ENCODE assay signal across 9 cellular contexts in the genomic region with DNA sequence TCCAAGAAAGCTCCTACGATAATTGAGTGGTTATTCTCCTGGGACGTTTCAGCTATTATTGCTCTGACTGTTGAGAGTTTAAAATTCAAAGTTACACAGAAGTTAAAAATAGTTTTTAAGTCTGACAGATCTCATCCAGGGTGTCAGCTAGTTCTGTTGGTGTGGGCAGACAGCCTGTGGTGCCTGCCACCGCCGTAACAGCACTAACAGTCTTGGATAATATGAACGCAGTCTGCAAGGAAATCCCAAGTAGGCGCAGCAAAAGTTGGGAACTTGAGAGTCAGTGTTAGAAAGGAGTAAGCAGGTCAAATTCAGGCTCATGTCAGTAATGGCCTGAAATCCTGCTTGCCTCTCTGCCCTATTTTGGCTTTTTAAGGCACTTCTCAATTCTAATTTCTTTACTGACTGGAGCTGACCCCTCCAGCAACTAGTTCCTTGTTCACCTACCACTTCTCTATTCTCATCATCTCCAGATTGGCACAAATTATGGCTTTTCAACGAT. TPM values are rescaled to one million over a fixed set of nuclear protein-coding genes. Genes with fewer than 3 reads are reported as not detected.
DNase-seq lines count a peak whose midpoint lies in the region; ATAC-seq and TF ChIP-seq lines count a peak whose summit lies in the region.
"Had no signal": no experiment of that assay in that cellular context is flagged by ENCODE, and none has a peak within 500 bp of the region (broad histone marks: within the 10 kb centered on the region; RNA-seq: fewer than 3 reads in every experiment).

No MANE protein-coding gene starts in this region.

- H4K20me1 ChIP-seq in DOHH2 (ENCODE audit: control insufficient read depth, insufficient read depth, low read depth, low read length), result no peaks in the 10 kb centered on the region
- H4K20me1 ChIP-seq in OCI-LY7 (ENCODE audit: insufficient read depth, low read length), result no peaks in the 10 kb centered on the region

- H3K4me1 ChIP-seq in DOHH2 (ENCODE audit: control insufficient read depth, low read length) (peaks cover 16% of the 10 kb centered on the region), SJSA1 (replicated peaks) (peaks cover 8% of the 10 kb centered on the region; the same call in 1 of the 2 replicates), OCI-LY7 (ENCODE audit: insufficient read depth, low read length, poor library complexity, severe bottlenecking) (peaks cover 7% of the 10 kb centered on the region)

- H3K9me3 ChIP-seq in DOHH2 (ENCODE audit: control insufficient read depth, insufficient read depth, low read length) (no peaks in the 10 kb centered on the region), SJSA1 (replicated peaks) (no peaks in the 10 kb centered on the region), OCI-LY7 (ENCODE audit: low read length) (no peaks in the 10 kb centered on the region)
- H3K9me3 ChIP-seq: adrenal gland had no signal

- CTCF ChIA-PET in OCI-LY7 (lab: Charles Lee; ENCODE audit: unreplicated experiment), result no interaction called here

- no peaks in the 10 kb centered on the region for H3K79me2 ChIP-seq in DOHH2 (ENCODE audit: control insufficient read depth, low read length)
- no peaks in the 10 kb centered on the region for H3K79me2 ChIP-seq in OCI-LY7 (ENCODE audit: insufficient read depth, low read depth, low read length)

- H3K36me3 ChIP-seq in DOHH2 (ENCODE audit: control insufficient read depth, low read length) (no peaks in the 10 kb centered on the region), SJSA1 (peaks cover 7% of the 10 kb centered on the region), OCI-LY7 (ENCODE audit: insufficient read depth, low read length) (no peaks in the 10 kb centered on the region)
- H3K36me3 ChIP-seq: adrenal gland had no signal

- no peaks in the 10 kb centered on the region for H3K9me2 ChIP-seq in DOHH2 (replicated peaks; ENCODE audit: control insufficient read depth, low read length)
- H3K9me2 ChIP-seq in OCI-LY7 (ENCODE audit: insufficient read depth, low read length), result no peaks in the 10 kb centered on the region

- H3K4me3 ChIP-seq in DOHH2 (ENCODE audit: low read length), result peak overlapping the region; percentile 4; the same call in 1 of the 2 replicates
- peak overlapping the region; percentile 74 for H3K4me3 ChIP-seq in SJSA1
- H3K4me3 ChIP-seq in fibroblast of the aortic adventitia (ENCODE audit: low read depth, low read length), result peak overlapping the region; percentile 95
- H3K4me3 ChIP-seq in OCI-LY7 (ENCODE audit: low read depth, low read length, poor library complexity, severe bottlenecking), result no peak overlapping the region

- TF ChIP-seq CTCF in DOHH2 (IDR thresholded peaks at IDR 0.05; ENCODE audit: low read depth, low read length, poor library complexity, severe bottlenecking), result no peak
- no peak for TF ChIP-seq CTCF in fibroblast of the aortic adventitia (IDR thresholded peaks at IDR 0.05; ENCODE audit: insufficient read depth, low read length)
- no peak for TF ChIP-seq CTCF in OCI-LY7 (conservative IDR thresholded peaks at IDR 0.05; ENCODE audit: low read length)

- H2AFZ ChIP-seq in OCI-LY7 (ENCODE audit: low read length), result no peak overlapping the region

- peaks cover 33% of the 10 kb centered on the region for H3K27me3 ChIP-seq in DOHH2 (ENCODE audit: control insufficient read depth, low read length)
- H3K27me3 ChIP-seq in SJSA1 (replicated peaks), result no peaks in the 10 kb centered on the region
- H3K27me3 ChIP-seq: adrenal gland had no signal

- DNase-seq in SJSA1 (ENCODE audit: low read depth in 1 of 2, low spot score in 2 of 2) (no peak), fibroblast of the aortic adventitia (ENCODE audit: low read depth) (peak; percentile 21), retina (peak; percentile 39), OCI-LY7 (ENCODE audit: low spot score) (no peak)

- H3K27ac ChIP-seq in DOHH2 (ENCODE audit: low read depth, low read length) (no peak overlapping the region), SJSA1 (no peak overlapping the region), OCI-LY7 (ENCODE audit: low read depth, low read length, poor library complexity, severe bottlenecking) (no peak overlapping the region)

- POLR2A ChIA-PET in OCI-LY7 (lab: Charles Lee), result interaction anchor here (1.0 kb wide), 1 partner anchor 179 kb away, joined by 3 read pairs; no protein-coding TSS in a partner anchor

- H3K4me2 ChIP-seq in DOHH2 (ENCODE audit: low read length), result peak overlapping the region; percentile 80; the same call in 1 of the 2 replicates
- H3K4me2 ChIP-seq in OCI-LY7 (ENCODE audit: low read length), result no peak overlapping the region

- BruUV-seq in OCI-LY7 (replicated peaks; lab: Mats Ljungman, UMichigan), result no TSS peak

- H3F3A ChIP-seq in DOHH2 (ENCODE audit: control insufficient read depth, insufficient read depth), result 0 out of 2 replicates have a peak, but pooled peaks cover 3% of the 10 kb centered on the region

- intact Hi-C loops in OCI-LY7 (cut with micrococcal nuclease; ENCODE audit: unreplicated experiment), result no loop called here

- ATAC-seq in GM18498 (IDR thresholded peaks at IDR 0.05; ENCODE audit: unreplicated experiment) (no peak), HG03565 (IDR thresholded peaks at IDR 0.05; ENCODE audit: unreplicated experiment) (no peak), HG02870 (IDR thresholded peaks at IDR 0.05; ENCODE audit: unreplicated experiment) (no peak)

RNA-seq across cellular contexts. Expression of a gene that starts 1.7 kb away (rescaled TPM):
- 12.1 and 12.7 TPM in 2 replicates for total RNA-seq in SJSA1 (2014; rRNA removed; shearing (Covaris generic))
- total RNA-seq in fibroblast of the aortic adventitia (ENCODE audit: low replicate concordance) (23.9 and 28.8 TPM in 2 replicates), OCI-LY7 (2022) (0.28 and 0.46 TPM in 2 replicates)
- total RNA-seq in OCI-LY7 (2014; rRNA removed; shearing (Covaris generic)), result 0.05 and 0.22 TPM in 2 replicates

RNA-seq across cellular contexts. Expression of a gene that starts 59.0 kb away (rescaled TPM):
- total RNA-seq in SJSA1 (2014; rRNA removed; shearing (Covaris generic)), result 1.5 and 7.2 TPM in 2 replicates
- 2.5 and 13.9 TPM in 2 replicates for total RNA-seq in fibroblast of the aortic adventitia (ENCODE audit: low replicate concordance)
- total RNA-seq in OCI-LY7 (2014; rRNA removed; shearing (Covaris generic)), result 5.0 and 8.6 TPM in 2 replicates
- total RNA-seq in OCI-LY7 (2022), result 5.5 and 5.9 TPM in 2 replicates

Comparison
In these comparisons a context has a peak if more than half of its experiments do, and no peak if none do; other contexts are left out.
1. DNase-seq: peak in fibroblast of the aortic adventitia (single experiment) and retina (single experiment); none in SJSA1 (0 of 2) and OCI-LY7 (single experiment).